Comparison of ENCODE assay signal across 7 cellular contexts in genomic region chr1:115643219-115643618, GRCh38. TPM values are rescaled to one million over a fixed set of nuclear protein-coding genes. Genes with fewer than 3 reads are reported as not detected.
DNase-seq lines count a peak whose midpoint lies in the region; ATAC-seq and TF ChIP-seq lines count a peak whose summit lies in the region.

No MANE protein-coding gene starts in this region.

- TF ChIP-seq EP300 in sigmoid colon (IDR thresholded peaks at IDR 0.05) = no peak

- H3K36me3 ChIP-seq in RWPE2 (ENCODE audit: low read depth) (0 out of 2 replicates have a peak, but pooled peaks cover 10% of the 10 kb centered on the region), fibroblast of lung (ENCODE audit: control insufficient read depth, insufficient read depth, low read length) (no peaks in the 10 kb centered on the region), sigmoid colon (no peaks in the 10 kb centered on the region)

- TF ChIP-seq CTCF in GM12875 (IDR thresholded peaks at IDR 0.05; ENCODE audit: borderline replicate concordance, insufficient read depth, low read depth, low read length) = no peak
- no peak for TF ChIP-seq CTCF in RWPE2 (IDR thresholded peaks at IDR 0.05; ENCODE audit: poor library complexity, severe bottlenecking)
- no peak for TF ChIP-seq CTCF in fibroblast of lung (conservative IDR thresholded peaks at IDR 0.05 in 1 of 2, IDR thresholded peaks at IDR 0.05 in 1 of 2; ENCODE audit: low read depth in 1 of 2, low read length in 2 of 2)
- no peak for TF ChIP-seq CTCF in sigmoid colon (IDR thresholded peaks at IDR 0.05)

- no peaks in the 10 kb centered on the region for H4K20me1 ChIP-seq in fibroblast of lung (ENCODE audit: control insufficient read depth, extremely low read depth, insufficient read depth, low read length)

- no peak for DNase-seq in RWPE2 (ENCODE audit: low spot score)
- no peak for DNase-seq in fibroblast of lung (ENCODE audit: low read depth in 2 of 2)
- no peak for DNase-seq in sigmoid colon
- no peak for DNase-seq in NCI-H510A (lab: John Stamatoyannopoulos, UW)
- no peak for DNase-seq in NCI-H82 (lab: John Stamatoyannopoulos, UW)

- H3K4me2 ChIP-seq in fibroblast of lung (ENCODE audit: extremely low read depth, insufficient read depth, low read length) = peak overlapping the region; percentile 89

- TF ChIP-seq POLR2A in sigmoid colon (IDR thresholded peaks at IDR 0.05) = no peak

- peaks cover 26% of the 10 kb centered on the region for H3K79me2 ChIP-seq in fibroblast of lung (ENCODE audit: control insufficient read depth, insufficient read depth, low read length)

- H3K4me3 ChIP-seq in GM12875 (ENCODE audit: low read depth, low read length) (peak overlapping the region; percentile 88), RWPE2 (ENCODE audit: severe bottlenecking) (peak overlapping the region; percentile 68), fibroblast of lung (replicated peaks in 1 of 4; ENCODE audit: control extremely low read depth in 1 of 4, insufficient read depth in 1 of 4, low read depth in 3 of 4, low read length in 4 of 4) (peak overlapping the region; percentile 76 to 88 (median 86)), sigmoid colon (peak overlapping the region; percentile 57 to 95 (median 72))

- H2AFZ ChIP-seq in fibroblast of lung (ENCODE audit: low read length) = no peak overlapping the region

- H3K4me1 ChIP-seq in RWPE2 (ENCODE audit: insufficient read depth, poor library complexity, severe bottlenecking) = peaks cover 13% of the 10 kb centered on the region
- no peaks in the 10 kb centered on the region for H3K4me1 ChIP-seq in fibroblast of lung (ENCODE audit: control insufficient read depth, extremely low read depth, insufficient read depth, low read length)
- peaks cover 0 to 38% (median 29%) of the 10 kb centered on the region in 4 donors for H3K4me1 ChIP-seq in sigmoid colon

- H3K9ac ChIP-seq in fibroblast of lung (ENCODE audit: insufficient read depth, low read length) = no peak overlapping the region

- H3K27ac ChIP-seq in RWPE2 (ENCODE audit: poor library complexity, severe bottlenecking) = peak overlapping the region; percentile 65
- no peak overlapping the region for H3K27ac ChIP-seq in fibroblast of lung (ENCODE audit: insufficient read depth, low read length)
- H3K27ac ChIP-seq in sigmoid colon = peak overlapping the region; percentile 78 to 91 (median 86)

- 22 to 55% methylated on average over 4 of the region's 4 CpGs for WGBS in sigmoid colon, 2 donors

- ATAC-seq in RWPE2 (ENCODE audit: low read depth) (no peak), HG02798 (IDR thresholded peaks at IDR 0.05; ENCODE audit: poor library complexity, unreplicated experiment) (no peak)

- no peaks in the 10 kb centered on the region for H3K9me3 ChIP-seq in RWPE2 (ENCODE audit: severe bottlenecking)
- no peaks in the 10 kb centered on the region for H3K9me3 ChIP-seq in fibroblast of lung (ENCODE audit: control insufficient read depth, insufficient read depth, low read depth, low read length)
- peaks cover 0 to 4% (median 0%) of the 10 kb centered on the region in 4 donors for H3K9me3 ChIP-seq in sigmoid colon

- intact Hi-C loops in sigmoid colon (cut with DNase I) = loop anchor here (5.0 kb wide), 3 partner anchors 34 to 124 kb away; partner anchors contain the start of gene CASQ2

- H3K27me3 ChIP-seq in RWPE2 (ENCODE audit: insufficient read depth, poor library complexity, severe bottlenecking) = no peaks in the 10 kb centered on the region
- peaks cover 2% of the 10 kb centered on the region for H3K27me3 ChIP-seq in fibroblast of lung (ENCODE audit: control insufficient read depth, insufficient read depth, low read length)
- H3K27me3 ChIP-seq in sigmoid colon = no peaks in the 10 kb centered on the region

RNA-seq across cellular contexts. Expression of gene VANGL1, which starts 1.4 kb away (rescaled TPM):
- 5.9 and 8.1 TPM in 2 replicates for total RNA-seq in fibroblast of lung
- 10.7 and 10.9 TPM in 2 replicates for polyA plus RNA-seq in fibroblast of lung
- 10.5 and 11.2 TPM in 2 replicates for polyA plus RNA-seq in fibroblast of lung (2012)
- 15.9 and 21.6 TPM in 2 replicates for polyA minus RNA-seq in fibroblast of lung (ENCODE audit: low replicate concordance)
- total RNA-seq in sigmoid colon = 10 to 100 TPM in 1 of 4 donors, 1 to 10 TPM in 3; 7.1 to 14.7 (median 8.1) TPM
- polyA plus RNA-seq in sigmoid colon = 1 to 10 TPM; 1.2 to 5.0 (median 2.5) TPM
